ENCODE assay signal across 5 cellular contexts in the genomic region with DNA sequence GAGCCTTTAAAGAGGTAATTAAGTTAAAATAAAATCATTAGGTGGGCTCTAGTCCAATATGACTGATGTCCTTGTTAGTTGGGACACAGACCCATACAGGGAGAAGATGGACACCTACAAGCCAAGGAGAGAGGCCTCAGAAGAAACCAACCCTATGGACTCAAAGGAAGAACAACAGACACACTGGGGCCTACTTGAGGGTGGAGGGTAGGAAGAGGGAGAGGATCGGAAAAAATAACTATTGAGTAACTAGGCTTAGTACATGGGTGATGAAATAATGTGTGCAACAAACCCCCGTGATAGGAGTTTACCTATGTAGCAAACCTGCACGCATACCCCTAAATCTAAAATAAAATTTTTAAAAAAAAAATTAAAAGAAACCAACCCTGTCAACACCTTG. TPM values are rescaled to one million over a fixed set of nuclear protein-coding genes. Genes with fewer than 3 reads are reported as not detected.
"Had no signal": no experiment of that assay in that cellular context is flagged by ENCODE, and none has a peak within 500 bp of the region (broad histone marks: within the 10 kb centered on the region; RNA-seq: fewer than 3 reads in every experiment).

No MANE protein-coding gene starts in this region.

RNA-seq across cellular contexts. Expression of a gene that starts 4.7 kb away (rescaled TPM):
- total RNA-seq: chondrocyte, dermis blood vessel endothelial cell, fibroblast of lung, mammary epithelial cell had no signal
- polyA plus RNA-seq: fibroblast of lung, keratinocyte, mammary epithelial cell had no signal

RNA-seq across cellular contexts. Expression of a gene that starts 49.1 kb away (rescaled TPM):
- total RNA-seq: chondrocyte, mammary epithelial cell had no signal
